ENCODE assay signal across 1 cellular context in the genomic region with DNA sequence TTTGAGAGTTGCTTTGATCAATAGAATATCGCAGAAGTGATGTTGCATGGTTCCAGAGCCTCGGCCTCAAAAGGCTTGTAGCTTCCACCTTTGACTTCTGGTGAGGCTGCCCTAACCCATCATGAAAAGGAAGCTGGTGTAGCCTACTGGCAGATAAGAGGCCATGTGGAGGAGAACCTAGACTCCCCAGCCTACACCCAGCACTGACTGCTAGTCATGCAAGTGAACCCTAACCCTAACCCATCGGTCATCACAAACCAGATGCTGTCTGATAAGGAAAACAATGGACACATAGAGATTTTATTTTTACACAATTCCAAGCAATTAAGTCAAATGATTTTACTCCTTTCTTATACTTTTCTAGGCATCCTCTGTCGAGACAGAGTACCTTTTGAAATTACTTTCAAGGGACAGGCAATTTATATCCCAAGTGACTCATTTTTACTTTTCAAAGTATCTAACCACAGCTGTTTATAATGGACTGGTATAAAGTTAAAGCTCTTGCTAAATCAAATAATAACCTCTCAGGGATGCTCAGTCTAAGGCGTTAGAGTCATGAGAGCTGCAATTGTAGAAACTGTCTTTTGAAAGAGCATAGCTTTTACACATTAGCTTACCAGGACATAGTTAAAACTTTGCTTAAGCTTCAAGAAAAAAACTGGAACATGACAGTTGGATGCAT.
TF ChIP-seq lines count a peak whose summit lies in the region.

No MANE protein-coding gene starts in this region.

TF ChIP-seq in K562, 482 proteins besides CTCF, POLR2A, EP300 and RAD21 (continued from another document):
- TF ChIP-seq CCNT2 (IDR thresholded peaks at IDR 0.05; ENCODE audit: borderline replicate concordance, extremely low read depth, insufficient read length, low read depth, low read length) = no peak
- TF ChIP-seq, protein P1, sequence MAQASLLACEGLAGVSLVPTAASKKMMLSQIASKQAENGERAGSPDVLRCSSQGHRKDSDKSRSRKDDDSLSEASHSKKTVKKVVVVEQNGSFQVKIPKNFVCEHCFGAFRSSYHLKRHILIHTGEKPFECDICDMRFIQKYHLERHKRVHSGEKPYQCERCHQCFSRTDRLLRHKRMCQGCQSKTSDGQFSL (CRISPR knock-in tag; IDR thresholded peaks at IDR 0.05) = no peak
- TF ChIP-seq, protein P1 (tag; IDR thresholded peaks at IDR 0.05) = no peak
- no peak for TF ChIP-seq ZNF232 (CRISPR knock-in tag; IDR thresholded peaks at IDR 0.05)
- TF ChIP-seq, protein P2, sequence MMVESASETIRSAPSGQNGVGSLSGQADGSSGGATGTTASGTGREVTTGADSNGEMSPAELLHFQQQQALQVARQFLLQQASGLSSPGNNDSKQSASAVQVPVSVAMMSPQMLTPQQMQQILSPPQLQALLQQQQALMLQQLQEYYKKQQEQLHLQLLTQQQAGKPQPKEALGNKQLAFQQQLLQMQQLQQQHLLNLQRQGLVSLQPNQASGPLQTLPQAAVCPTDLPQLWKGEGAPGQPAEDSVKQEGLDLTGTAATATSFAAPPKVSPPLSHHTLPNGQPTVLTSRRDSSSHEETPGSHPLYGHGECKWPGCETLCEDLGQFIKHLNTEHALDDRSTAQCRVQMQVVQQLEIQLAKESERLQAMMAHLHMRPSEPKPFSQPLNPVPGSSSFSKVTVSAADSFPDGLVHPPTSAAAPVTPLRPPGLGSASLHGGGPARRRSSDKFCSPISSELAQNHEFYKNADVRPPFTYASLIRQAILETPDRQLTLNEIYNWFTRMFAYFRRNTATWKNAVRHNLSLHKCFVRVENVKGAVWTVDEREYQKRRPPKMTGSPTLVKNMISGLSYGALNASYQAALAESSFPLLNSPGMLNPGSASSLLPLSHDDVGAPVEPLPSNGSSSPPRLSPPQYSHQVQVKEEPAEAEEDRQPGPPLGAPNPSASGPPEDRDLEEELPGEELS (CRISPR knock-in tag; IDR thresholded peaks at IDR 0.05; ENCODE audit: borderline replicate concordance) = no peak
- TF ChIP-seq, protein P3, sequence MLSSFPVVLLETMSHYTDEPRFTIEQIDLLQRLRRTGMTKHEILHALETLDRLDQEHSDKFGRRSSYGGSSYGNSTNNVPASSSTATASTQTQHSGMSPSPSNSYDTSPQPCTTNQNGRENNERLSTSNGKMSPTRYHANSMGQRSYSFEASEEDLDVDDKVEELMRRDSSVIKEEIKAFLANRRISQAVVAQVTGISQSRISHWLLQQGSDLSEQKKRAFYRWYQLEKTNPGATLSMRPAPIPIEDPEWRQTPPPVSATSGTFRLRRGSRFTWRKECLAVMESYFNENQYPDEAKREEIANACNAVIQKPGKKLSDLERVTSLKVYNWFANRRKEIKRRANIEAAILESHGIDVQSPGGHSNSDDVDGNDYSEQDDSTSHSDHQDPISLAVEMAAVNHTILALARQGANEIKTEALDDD (IDR thresholded peaks at IDR 0.05) = peak; percentile 99
- no peak for TF ChIP-seq MCM2 (IDR thresholded peaks at IDR 0.05; ENCODE audit: low read depth)
- TF ChIP-seq MTA1 (IDR thresholded peaks at IDR 0.05; ENCODE audit: borderline replicate concordance) = no peak
- no peak for TF ChIP-seq GATAD2A (IDR thresholded peaks at IDR 0.05)
- no peak for TF ChIP-seq OTX1 (CRISPR knock-in tag; IDR thresholded peaks at IDR 0.05)
- peak; percentile 46; the same call in 1 of the 2 replicates for TF ChIP-seq SOX6 (IDR thresholded peaks at IDR 0.05)
- no peak for TF ChIP-seq CBX3 (IDR thresholded peaks at IDR 0.05; ENCODE audit: borderline replicate concordance in 1 of 2, low read length in 2 of 2)
- TF ChIP-seq KDM1A (IDR thresholded peaks at IDR 0.05) = peak; percentile 26 to 32; a peak in 2 of 4 replicates
- TF ChIP-seq MTF1 (CRISPR knock-in tag; IDR thresholded peaks at IDR 0.05; ENCODE audit: borderline replicate concordance) = no peak
- TF ChIP-seq, protein P4, sequence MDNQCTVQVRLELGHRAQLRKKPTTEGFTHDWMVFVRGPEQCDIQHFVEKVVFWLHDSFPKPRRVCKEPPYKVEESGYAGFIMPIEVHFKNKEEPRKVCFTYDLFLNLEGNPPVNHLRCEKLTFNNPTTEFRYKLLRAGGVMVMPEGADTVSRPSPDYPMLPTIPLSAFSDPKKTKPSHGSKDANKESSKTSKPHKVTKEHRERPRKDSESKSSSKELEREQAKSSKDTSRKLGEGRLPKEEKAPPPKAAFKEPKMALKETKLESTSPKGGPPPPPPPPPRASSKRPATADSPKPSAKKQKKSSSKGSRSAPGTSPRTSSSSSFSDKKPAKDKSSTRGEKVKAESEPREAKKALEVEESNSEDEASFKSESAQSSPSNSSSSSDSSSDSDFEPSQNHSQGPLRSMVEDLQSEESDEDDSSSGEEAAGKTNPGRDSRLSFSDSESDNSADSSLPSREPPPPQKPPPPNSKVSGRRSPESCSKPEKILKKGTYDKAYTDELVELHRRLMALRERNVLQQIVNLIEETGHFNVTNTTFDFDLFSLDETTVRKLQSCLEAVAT (IDR thresholded peaks at IDR 0.05) = no peak
- TF ChIP-seq ATF7 (IDR thresholded peaks at IDR 0.05) = no peak
- no peak for TF ChIP-seq CCAR2 (IDR thresholded peaks at IDR 0.05; ENCODE audit: low read depth, low read length)
- TF ChIP-seq ZNF57 (CRISPR knock-in tag; IDR thresholded peaks at IDR 0.05) = no peak
- TF ChIP-seq NFE2 (IDR thresholded peaks at IDR 0.05; ENCODE audit: low read depth) = 0 out of 2 replicates have a peak, but pooled peaks have one; percentile 21
- TF ChIP-seq FOXA3 (CRISPR knock-in tag; conservative IDR thresholded peaks at IDR 0.05 in 1 of 2, IDR thresholded peaks at IDR 0.05 in 1 of 2) = no peak
- TF ChIP-seq, protein P5, sequence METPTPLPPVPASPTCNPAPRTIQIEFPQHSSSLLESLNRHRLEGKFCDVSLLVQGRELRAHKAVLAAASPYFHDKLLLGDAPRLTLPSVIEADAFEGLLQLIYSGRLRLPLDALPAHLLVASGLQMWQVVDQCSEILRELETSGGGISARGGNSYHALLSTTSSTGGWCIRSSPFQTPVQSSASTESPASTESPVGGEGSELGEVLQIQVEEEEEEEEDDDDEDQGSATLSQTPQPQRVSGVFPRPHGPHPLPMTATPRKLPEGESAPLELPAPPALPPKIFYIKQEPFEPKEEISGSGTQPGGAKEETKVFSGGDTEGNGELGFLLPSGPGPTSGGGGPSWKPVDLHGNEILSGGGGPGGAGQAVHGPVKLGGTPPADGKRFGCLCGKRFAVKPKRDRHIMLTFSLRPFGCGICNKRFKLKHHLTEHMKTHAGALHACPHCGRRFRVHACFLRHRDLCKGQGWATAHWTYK (CRISPR knock-in tag; IDR thresholded peaks at IDR 0.05) = no peak
- no peak for TF ChIP-seq ZNF324 (CRISPR knock-in tag; IDR thresholded peaks at IDR 0.05)
- TF ChIP-seq DIDO1 (tag; IDR thresholded peaks at IDR 0.05; ENCODE audit: low read depth) = no peak
- TF ChIP-seq TCF3 (CRISPR knock-in tag; IDR thresholded peaks at IDR 0.05) = peak; percentile 17; the same call in 1 of the 2 replicates
- TF ChIP-seq, protein P6, sequence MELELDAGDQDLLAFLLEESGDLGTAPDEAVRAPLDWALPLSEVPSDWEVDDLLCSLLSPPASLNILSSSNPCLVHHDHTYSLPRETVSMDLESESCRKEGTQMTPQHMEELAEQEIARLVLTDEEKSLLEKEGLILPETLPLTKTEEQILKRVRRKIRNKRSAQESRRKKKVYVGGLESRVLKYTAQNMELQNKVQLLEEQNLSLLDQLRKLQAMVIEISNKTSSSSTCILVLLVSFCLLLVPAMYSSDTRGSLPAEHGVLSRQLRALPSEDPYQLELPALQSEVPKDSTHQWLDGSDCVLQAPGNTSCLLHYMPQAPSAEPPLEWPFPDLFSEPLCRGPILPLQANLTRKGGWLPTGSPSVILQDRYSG (tag; conservative IDR thresholded peaks at IDR 0.05; ENCODE audit: low read depth) = no peak
